In genomic region chr17:74524751-74525725, GRCh38 we compare ENCODE assay signal across 1 cellular context.
TF ChIP-seq lines count a peak whose summit lies in the region.

No MANE protein-coding gene starts in this region.

TF ChIP-seq in endothelial cell of umbilical vein, 7 proteins besides CTCF, POLR2A, EP300 and RAD21:
- TF ChIP-seq EZH2 (IDR thresholded peaks at IDR 0.05; ENCODE audit: borderline replicate concordance, low read depth, low read length, severe bottlenecking), result no peak
- TF ChIP-seq JUN (IDR thresholded peaks at IDR 0.05; ENCODE audit: borderline replicate concordance, insufficient read depth, insufficient read length, low read depth), result no peak
- no peak for TF ChIP-seq FOS (IDR thresholded peaks at IDR 0.05; ENCODE audit: borderline replicate concordance, insufficient read depth, low read length)
- TF ChIP-seq GATA2 (IDR thresholded peaks at IDR 0.05; ENCODE audit: insufficient read depth, insufficient read length, low read depth, low read length), result no peak
- no peak for TF ChIP-seq POLR2AphosphoS5 (IDR thresholded peaks at IDR 0.05; ENCODE audit: insufficient read depth, low read depth, low read length)
- no peak for TF ChIP-seq MAX (IDR thresholded peaks at IDR 0.05; ENCODE audit: insufficient read depth, insufficient read length)
- no peak for TF ChIP-seq MYC (IDR thresholded peaks at IDR 0.05; ENCODE audit: low read depth, low read length)
